Comparison of ENCODE assay signal across 8 cellular contexts in genomic region chr10:88254091-88254490, GRCh38.
DNase-seq lines count a peak whose midpoint lies in the region; ATAC-seq, FAIRE-seq and TF ChIP-seq lines count a peak whose summit lies in the region.

No MANE protein-coding gene starts in this region.

- no peak overlapping the region for H3K4me3 ChIP-seq in kidney (ENCODE audit: low read length in 2 of 2)
- H3K4me3 ChIP-seq in CD4-positive, alpha-beta memory T cell (ENCODE audit: low read length in 2 of 2), result no peak overlapping the region

- intact Hi-C loops in Calu3 (cut with micrococcal nuclease; ENCODE audit: unreplicated experiment), result no loop called here
- intact Hi-C loops in activated T-helper 1 cell treated with anti-CD3 and anti-CD28 coated beads, Interleukin-12 subunit alpha, Interleukin-12 subunit beta, Interleukin-2, Interleukin-4 antibody, amounts not matched to agents 30 ng/mL and 10 ng/mL and 1 ng/mL, durations not matched to agents 14 hours and 24 hours and 36 hours (cut with micrococcal nuclease), result loop anchor here (1.0 kb wide), 1 partner anchor 17 kb away; no protein-coding TSS in a partner anchor
- intact Hi-C loops in kidney (cut with DNase I), result no loop called here
- intact Hi-C loops in CD4-positive, alpha-beta memory T cell (cut with micrococcal nuclease), result no loop called here

- CTCF ChIA-PET in Calu3 (lab: Charles Lee), result interaction anchor here (1.0 kb wide), 1 partner anchor 148 kb away, joined by 3 read pairs; no protein-coding TSS in a partner anchor
- CTCF ChIA-PET in CD4-positive, alpha-beta memory T cell (lab: Charles Lee; ENCODE audit: partially characterized antibody), result no interaction called here

- H3K9me3 ChIP-seq in kidney (ENCODE audit: control insufficient read depth in 1 of 2, low read length in 2 of 2), result no peaks in the 10 kb centered on the region
- no peaks in the 10 kb centered on the region for H3K9me3 ChIP-seq in CD4-positive, alpha-beta memory T cell (ENCODE audit: control insufficient read depth in 1 of 2, low read length in 2 of 2)

- peak; percentile 44 for ATAC-seq in HG02763 (IDR thresholded peaks at IDR 0.05; ENCODE audit: unreplicated experiment)

- TF ChIP-seq CTCF in Calu3 (IDR thresholded peaks at IDR 0.05; ENCODE audit: unreplicated experiment), result no peak
- TF ChIP-seq CTCF in kidney (IDR thresholded peaks at IDR 0.05; ENCODE audit: borderline replicate concordance, extremely low read depth, insufficient read depth), result no peak

- peak; percentile 51 for DNase-seq in Calu3
- DNase-seq in activated T-helper 1 cell treated with anti-CD3 and anti-CD28 coated beads, Interleukin-12 subunit alpha, Interleukin-12 subunit beta, Interleukin-2, Interleukin-4 antibody, amounts not matched to agents 30 ng/mL and 10 ng/mL and 1 ng/mL, durations not matched to agents 14 hours and 24 hours and 36 hours (ENCODE audit: low spot score), result no peak
- peak; percentile 70 for DNase-seq in kidney
- DNase-seq in NCI-H2227 treated with DMSO at 0.1 percent for 48 hours (lab: John Stamatoyannopoulos, UW), result no peak
- DNase-seq in NCI-H748 (lab: John Stamatoyannopoulos, UW; ENCODE audit: unreplicated experiment), result no peak
- no peak for DNase-seq in H4 (ENCODE audit: low spot score)
- DNase-seq in CD4-positive, alpha-beta memory T cell, result no peak

- no peak overlapping the region for H3K27ac ChIP-seq in kidney (ENCODE audit: low read depth in 2 of 2, low read length in 2 of 2)
- H3K27ac ChIP-seq in CD4-positive, alpha-beta memory T cell (ENCODE audit: low read depth, low read length), result no peak overlapping the region

- no TSS peak for BruUV-seq in Calu3 (replicated peaks; lab: Mats Ljungman, UMichigan)

- FAIRE-seq in kidney (lab: Jason Lieb, UNC), result no peak

- H3K4me3 Mint-ChIP-seq in Calu3 (ENCODE audit: low read depth, unreplicated experiment), result peak overlapping the region; percentile 7
- H3K4me3 Mint-ChIP-seq in activated T-helper 1 cell treated with anti-CD3 and anti-CD28 coated beads, Interleukin-12 subunit alpha, Interleukin-12 subunit beta, Interleukin-2, Interleukin-4 antibody, amounts not matched to agents 30 ng/mL and 10 ng/mL and 1 ng/mL, durations not matched to agents 14 hours and 24 hours and 36 hours, result no peak overlapping the region
- no peak overlapping the region for H3K4me3 Mint-ChIP-seq in CD4-positive, alpha-beta memory T cell

- H3K27me3 ChIP-seq in CD4-positive, alpha-beta memory T cell (ENCODE audit: insufficient read depth, low read length), result no peaks in the 10 kb centered on the region

- no peaks in the 10 kb centered on the region for H3K36me3 ChIP-seq in kidney (ENCODE audit: control insufficient read depth in 1 of 2, insufficient read depth in 2 of 2, low read length in 2 of 2)
- H3K36me3 ChIP-seq in CD4-positive, alpha-beta memory T cell (ENCODE audit: insufficient read depth, low read length), result no peaks in the 10 kb centered on the region

- POLR2A ChIA-PET in CD4-positive, alpha-beta memory T cell (lab: Charles Lee; ENCODE audit: partially characterized antibody), result no interaction called here

- no peak overlapping the region for H3K9ac ChIP-seq in kidney (ENCODE audit: low read length in 2 of 2)

- H3K36me3 Mint-ChIP-seq in Calu3 (ENCODE audit: insufficient read depth, unreplicated experiment), result no peaks in the 10 kb centered on the region
- peaks cover 5% of the 10 kb centered on the region for H3K36me3 Mint-ChIP-seq in activated T-helper 1 cell treated with anti-CD3 and anti-CD28 coated beads, Interleukin-12 subunit alpha, Interleukin-12 subunit beta, Interleukin-2, Interleukin-4 antibody, amounts not matched to agents 30 ng/mL and 10 ng/mL and 1 ng/mL, durations not matched to agents 14 hours and 24 hours and 36 hours (ENCODE audit: low read depth)
- no peaks in the 10 kb centered on the region for H3K36me3 Mint-ChIP-seq in CD4-positive, alpha-beta memory T cell

- no peaks in the 10 kb centered on the region for H3K27me3 Mint-ChIP-seq in Calu3 (ENCODE audit: unreplicated experiment)
- H3K27me3 Mint-ChIP-seq in activated T-helper 1 cell treated with anti-CD3 and anti-CD28 coated beads, Interleukin-12 subunit alpha, Interleukin-12 subunit beta, Interleukin-2, Interleukin-4 antibody, amounts not matched to agents 30 ng/mL and 10 ng/mL and 1 ng/mL, durations not matched to agents 14 hours and 24 hours and 36 hours (ENCODE audit: insufficient read depth), result no peaks in the 10 kb centered on the region
- peaks cover 0 to 2% of the 10 kb centered on the region in 2 donors for H3K27me3 Mint-ChIP-seq in CD4-positive, alpha-beta memory T cell

- H3K9me3 Mint-ChIP-seq in Calu3 (ENCODE audit: low read depth, unreplicated experiment), result no peaks in the 10 kb centered on the region
- peaks cover 1% of the 10 kb centered on the region for H3K9me3 Mint-ChIP-seq in activated T-helper 1 cell treated with anti-CD3 and anti-CD28 coated beads, Interleukin-12 subunit alpha, Interleukin-12 subunit beta, Interleukin-2, Interleukin-4 antibody, amounts not matched to agents 30 ng/mL and 10 ng/mL and 1 ng/mL, durations not matched to agents 14 hours and 24 hours and 36 hours
- no peaks in the 10 kb centered on the region for H3K9me3 Mint-ChIP-seq in CD4-positive, alpha-beta memory T cell

- H3K27ac Mint-ChIP-seq in Calu3 (ENCODE audit: unreplicated experiment), result peak overlapping the region; percentile 1
- H3K27ac Mint-ChIP-seq in activated T-helper 1 cell treated with anti-CD3 and anti-CD28 coated beads, Interleukin-12 subunit alpha, Interleukin-12 subunit beta, Interleukin-2, Interleukin-4 antibody, amounts not matched to agents 30 ng/mL and 10 ng/mL and 1 ng/mL, durations not matched to agents 14 hours and 24 hours and 36 hours, result peak overlapping the region; percentile 56
- peak overlapping the region in 1 of 7 donors; percentile 55 for H3K27ac Mint-ChIP-seq in CD4-positive, alpha-beta memory T cell

- H3K4me1 ChIP-seq in kidney (ENCODE audit: control insufficient read depth in 1 of 2, insufficient read depth in 1 of 2, low read depth in 1 of 2, low read length in 2 of 2), result peaks cover 3 to 8% of the 10 kb centered on the region in 2 donors
- no peaks in the 10 kb centered on the region for H3K4me1 ChIP-seq in CD4-positive, alpha-beta memory T cell (ENCODE audit: insufficient read depth, low read length)

- peaks cover 27% of the 10 kb centered on the region for H3K4me1 Mint-ChIP-seq in Calu3 (ENCODE audit: low read depth, unreplicated experiment)
- peaks cover 26% of the 10 kb centered on the region for H3K4me1 Mint-ChIP-seq in activated T-helper 1 cell treated with anti-CD3 and anti-CD28 coated beads, Interleukin-12 subunit alpha, Interleukin-12 subunit beta, Interleukin-2, Interleukin-4 antibody, amounts not matched to agents 30 ng/mL and 10 ng/mL and 1 ng/mL, durations not matched to agents 14 hours and 24 hours and 36 hours (ENCODE audit: low read depth)
- H3K4me1 Mint-ChIP-seq in CD4-positive, alpha-beta memory T cell, result peaks cover 0 to 5% (median 3%) of the 10 kb centered on the region in 4 donors

Comparison
In these comparisons a context has a peak if more than half of its experiments do, and no peak if none do; other contexts are left out.
1. DNase-seq: peak in Calu3 (single experiment) and kidney (single experiment); none in activated T-helper 1 cell treated with anti-CD3 and anti-CD28 coated beads, Interleukin-12 subunit alpha, Interleukin-12 subunit beta, Interleukin-2, Interleukin-4 antibody, amounts not matched to agents 30 ng/mL and 10 ng/mL and 1 ng/mL, durations not matched to agents 14 hours and 24 hours and 36 hours (single experiment), NCI-H2227 treated with DMSO at 0.1 percent for 48 hours (single experiment), NCI-H748 (single experiment), H4 (single experiment) and CD4-positive, alpha-beta memory T cell (0 of 5).